Comparison of ENCODE assay signal across 12 cellular contexts in the genomic region with DNA sequence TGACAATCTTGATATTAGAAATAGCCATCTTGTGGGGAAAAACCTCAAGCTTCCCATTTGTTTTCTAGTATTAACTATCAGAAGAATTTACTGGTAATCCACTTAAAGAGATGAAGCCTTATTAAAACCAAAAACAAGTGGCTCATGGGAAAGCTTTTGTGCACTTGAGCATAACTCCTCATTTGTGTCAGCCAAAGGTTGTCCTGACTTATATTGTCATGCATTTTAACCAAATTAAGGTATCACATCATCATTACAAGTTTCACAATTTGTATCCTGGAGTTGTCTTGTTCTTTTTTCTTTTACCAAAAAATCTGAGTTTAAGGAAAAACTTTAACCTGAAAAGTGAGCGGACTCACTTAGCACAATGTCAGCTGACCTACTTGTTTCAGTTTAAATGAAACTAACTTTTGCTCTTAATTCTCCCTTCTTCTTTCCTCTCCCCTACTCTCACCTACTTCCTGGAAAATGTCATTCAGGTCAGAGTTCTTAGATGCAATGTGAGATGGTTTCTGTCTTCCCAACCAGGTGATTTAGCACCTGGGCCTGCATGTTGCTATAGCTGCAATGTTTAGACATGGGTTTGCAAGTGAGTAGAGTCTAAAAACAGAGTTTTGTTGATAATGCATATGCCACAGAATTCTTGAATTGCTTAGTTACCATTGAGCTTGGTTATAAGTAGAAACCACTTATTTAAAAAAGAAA.
A peak's percentile ranks its signal among the peaks of the same experiment; 100 is the strongest.
DNase-seq lines count a peak whose midpoint lies in the region; ATAC-seq, FAIRE-seq and TF ChIP-seq lines count a peak whose summit lies in the region.
"Had no signal": no experiment of that assay in that cellular context is flagged by ENCODE, and none has a peak within 500 bp of the region (broad histone marks: within the 10 kb centered on the region; RNA-seq: fewer than 3 reads in every experiment).

No MANE protein-coding gene starts in this region.

- H3K27ac Mint-ChIP-seq in activated CD4-positive, alpha-beta T cell treated with anti-CD3 and anti-CD28 coated beads, Interleukin-2, amount 10 ng/mL, durations not matched to agents 24 days and 14 days: peak overlapping the region; percentile 3

- peak; percentile 76 for DNase-seq in activated CD4-positive, alpha-beta T cell treated with anti-CD3 and anti-CD28 coated beads, Interleukin-2, amount 10 ng/mL, durations not matched to agents 24 days and 14 days
- no peak for DNase-seq in activated CD4-positive, alpha-beta T cell treated with anti-CD3 and anti-CD28 coated beads for 1 hour
- peak; percentile 40 for DNase-seq in NCI-H146 (lab: John Stamatoyannopoulos, UW)
- no peak for DNase-seq in pancreas
- DNase-seq in middle frontal gyrus (ENCODE audit: extremely low spot score, low spot score): no peak
- no peak for DNase-seq in DMS114 treated with DMSO at 0.1 percent for 48 hours (lab: John Stamatoyannopoulos, UW; ENCODE audit: unreplicated experiment)
- DNase-seq: amniotic stem cell, foreskin fibroblast, natural killer cell, SK-N-SH had no signal

- ATAC-seq in HG02588 (IDR thresholded peaks at IDR 0.05; ENCODE audit: unreplicated experiment) (peak; percentile 58), pancreas (peak in 3 of 4 donors; percentile 16 to 71 (median 19)), GM18907 (IDR thresholded peaks at IDR 0.05; ENCODE audit: unreplicated experiment) (no peak)

- peak overlapping the region; percentile 41 for H3K4me3 Mint-ChIP-seq in activated CD4-positive, alpha-beta T cell treated with anti-CD3 and anti-CD28 coated beads, Interleukin-2, amount 10 ng/mL, durations not matched to agents 24 days and 14 days
- H3K4me3 Mint-ChIP-seq: natural killer cell had no signal

- H3K27me3 Mint-ChIP-seq in activated CD4-positive, alpha-beta T cell treated with anti-CD3 and anti-CD28 coated beads, Interleukin-2, amount 10 ng/mL, durations not matched to agents 24 days and 14 days: no peaks in the 10 kb centered on the region

- peaks cover 27% of the 10 kb centered on the region for H3K4me1 Mint-ChIP-seq in activated CD4-positive, alpha-beta T cell treated with anti-CD3 and anti-CD28 coated beads, Interleukin-2, amount 10 ng/mL, durations not matched to agents 24 days and 14 days

- H3K4me1 ChIP-seq in pancreas: no peaks in the 10 kb centered on the region

- H3K36me3 ChIP-seq in pancreas: no peaks in the 10 kb centered on the region

- no peaks in the 10 kb centered on the region for H3K9me3 Mint-ChIP-seq in activated CD4-positive, alpha-beta T cell treated with anti-CD3 and anti-CD28 coated beads, Interleukin-2, amount 10 ng/mL, durations not matched to agents 24 days and 14 days
- H3K9me3 Mint-ChIP-seq: natural killer cell had no signal

- H3K27me3 ChIP-seq in pancreas: no peaks in the 10 kb centered on the region

- FAIRE-seq in pancreas (lab: Jason Lieb, UNC): no peak

- no peak overlapping the region for H3K4me3 ChIP-seq in pancreas

- no peaks in the 10 kb centered on the region for H3K9me3 ChIP-seq in pancreas
- H3K9me3 ChIP-seq: SK-N-SH had no signal

- no peak for TF ChIP-seq CTCF in pancreas (IDR thresholded peaks at IDR 0.05)

- 90 to 97% methylated on average over 1 of the region's 1 CpG for WGBS in pancreas, 2 donors

- no peak overlapping the region for H3K27ac ChIP-seq in pancreas

- H3K36me3 Mint-ChIP-seq in activated CD4-positive, alpha-beta T cell treated with anti-CD3 and anti-CD28 coated beads, Interleukin-2, amount 10 ng/mL, durations not matched to agents 24 days and 14 days (ENCODE audit: low read depth): no peaks in the 10 kb centered on the region
- H3K36me3 Mint-ChIP-seq: natural killer cell had no signal

- intact Hi-C loops in activated CD4-positive, alpha-beta T cell treated with anti-CD3 and anti-CD28 coated beads, Interleukin-2, amount 10 ng/mL, durations not matched to agents 24 days and 14 days (cut with micrococcal nuclease): no loop called here
- intact Hi-C loops in pancreas (cut with DNase I): loop anchor here in 1 of 3 donors (5.0 to 10.0 kb wide), 3 partner anchors 85 to 243 kb away; a partner anchor contains a TSS

Comparison
In these comparisons a context has a peak if more than half of its experiments do, and no peak if none do; other contexts are left out.
1. DNase-seq: peak in activated CD4-positive, alpha-beta T cell treated with anti-CD3 and anti-CD28 coated beads, Interleukin-2, amount 10 ng/mL, durations not matched to agents 24 days and 14 days (single experiment) and NCI-H146 (single experiment); none in activated CD4-positive, alpha-beta T cell treated with anti-CD3 and anti-CD28 coated beads for 1 hour (single experiment), pancreas (0 of 6), middle frontal gyrus (single experiment) and DMS114 treated with DMSO at 0.1 percent for 48 hours (single experiment).